In the genomic region with DNA sequence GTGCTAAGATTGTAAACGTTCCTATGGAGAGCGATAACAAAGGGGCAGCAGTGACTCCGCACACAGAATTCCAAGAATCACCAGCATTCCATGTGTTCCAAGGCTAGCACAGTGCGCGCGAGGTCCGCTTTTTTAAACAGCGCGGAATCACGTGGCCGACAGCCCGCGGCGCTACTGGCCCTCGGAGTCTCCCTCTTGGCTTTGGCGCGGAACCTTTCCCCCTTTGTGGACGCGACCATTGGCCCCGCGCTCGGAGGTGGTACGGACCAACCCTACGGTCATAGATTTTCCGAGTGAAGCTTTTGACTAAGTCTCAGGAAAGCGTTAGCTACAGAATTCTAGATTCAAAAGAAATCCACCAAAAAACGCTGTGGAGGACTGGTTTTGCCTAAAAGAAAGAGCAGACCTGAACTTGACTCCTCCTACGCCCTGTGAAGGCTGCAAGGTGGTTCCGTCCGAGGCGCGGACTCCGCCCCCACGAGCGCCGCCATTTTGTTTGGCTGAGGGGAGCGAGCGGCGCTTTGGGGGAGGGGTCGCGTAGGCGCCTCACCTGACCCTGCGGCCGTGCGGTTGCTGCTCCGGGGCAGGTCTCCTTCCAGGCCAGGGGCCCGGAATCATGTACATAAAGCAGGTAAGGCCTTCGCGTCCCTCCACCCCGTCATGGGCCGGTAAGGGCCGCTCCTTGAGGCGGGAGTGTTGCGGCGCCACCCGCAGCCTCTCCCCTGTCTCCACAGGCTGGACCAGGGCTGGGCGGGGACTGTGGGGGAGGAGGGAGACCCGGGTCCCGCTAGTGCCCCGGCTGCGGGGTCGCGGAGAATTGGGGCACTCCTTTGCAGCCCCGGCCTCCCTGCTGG, we compare ENCODE assay signal across 8 cellular contexts.
DNase-seq lines count a peak whose midpoint lies in the region; ATAC-seq and TF ChIP-seq lines count a peak whose summit lies in the region.

Gene SMC3 (plus strand): TSS at position 495 of the 854 bp plus-strand sequence. CDS start 122 bp downstream, at position 617.

- peak within 1 kb of the TSS; percentile 97 for H3K27ac ChIP-seq in cingulate gyrus (ENCODE audit: low read depth, low read length)

- peak; percentile 76 for TF ChIP-seq POLR2A in GM19193 (IDR thresholded peaks at IDR 0.05; ENCODE audit: extremely low read depth, insufficient read depth, insufficient read length)

- DNase-seq in AML-193 (lab: John Stamatoyannopoulos, UW) (peak; percentile 86 to 90), NCI-H510A treated with DMSO at 0.1 percent for 48 hours (lab: John Stamatoyannopoulos, UW) (peak; percentile 100), kidney glomerular epithelial cell (lab: John Stamatoyannopoulos, UW) (peak; percentile 97)
- DNase-seq in activated CD4-positive, alpha-beta T cell treated with anti-CD3 and anti-CD28 coated beads for 4 hours: peak; percentile 88 to 92
- peak; percentile 73 to 78 for DNase-seq in stimulated activated CD4-positive, alpha-beta T cell treated with anti-CD3 and anti-CD28 coated beads, Interleukin-1b, Interleukin-23, amount 100 ng/mL, for 1 hour (ENCODE audit: low read depth in 2 of 2)

- ATAC-seq in HG03439 (IDR thresholded peaks at IDR 0.05; ENCODE audit: unreplicated experiment): peak; percentile 92

Comparison
In these comparisons a context has a peak if more than half of its experiments do, and no peak if none do; other contexts are left out.
1. Peak in every context shown above with its lines: DNase-seq, ATAC-seq and H3K27ac ChIP-seq.